In the genomic region with DNA sequence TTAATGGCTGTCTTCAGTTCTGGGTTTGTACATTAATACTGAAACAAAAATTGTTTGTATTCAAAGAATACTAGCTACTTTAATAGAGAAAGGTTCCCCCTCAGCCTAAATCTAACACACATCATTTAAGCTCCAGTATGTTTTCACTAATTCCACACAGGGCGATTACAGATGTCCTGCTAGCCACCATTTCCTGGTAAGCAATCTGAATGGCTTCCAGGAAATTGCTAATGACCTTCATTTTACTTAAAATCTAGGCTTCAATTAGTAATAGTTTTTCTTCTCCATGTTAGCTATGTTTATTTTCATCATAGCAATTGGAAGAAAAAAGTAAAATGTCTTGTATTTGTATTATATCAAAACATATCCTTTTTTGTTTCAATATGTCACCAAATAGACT, we compare ENCODE assay signal across 17 cellular contexts.
DNase-seq lines count a peak whose midpoint lies in the region; ATAC-seq, FAIRE-seq and TF ChIP-seq lines count a peak whose summit lies in the region.
"Had no signal": no experiment of that assay in that cellular context is flagged by ENCODE, and none has a peak within 500 bp of the region (broad histone marks: within the 10 kb centered on the region; RNA-seq: fewer than 3 reads in every experiment).

No MANE protein-coding gene starts in this region.

- TF ChIP-seq POLR2A in endothelial cell of umbilical vein (IDR thresholded peaks at IDR 0.05; ENCODE audit: low read depth, low read length) = no peak

- no peaks in the 10 kb centered on the region for H3K9me3 Mint-ChIP-seq in WTC11
- H3K9me3 Mint-ChIP-seq in activated CD8-positive, alpha-beta T cell treated with anti-CD3 and anti-CD28 coated beads, Interleukin-2, amount 10 ng/mL, durations not matched to agents 7 days and 5 days (ENCODE audit: insufficient read depth) = no peaks in the 10 kb centered on the region

- H3K4me1 ChIP-seq in A673 (ENCODE audit: insufficient read depth, low read length, poor library complexity, severe bottlenecking) (peaks cover 34% of the 10 kb centered on the region), Loucy (ENCODE audit: insufficient read depth, low read length, poor library complexity, severe bottlenecking) (peaks cover 4% of the 10 kb centered on the region), endothelial cell of umbilical vein (ENCODE audit: control insufficient read depth, extremely low read depth, insufficient read depth, low read length) (peaks cover 12% of the 10 kb centered on the region)
- H3K4me1 ChIP-seq: BE2C, HAP-1 had no signal

- peak; percentile 38 for DNase-seq in A673 (ENCODE audit: low spot score)
- no peak for DNase-seq in WTC11 (ENCODE audit: low spot score)
- DNase-seq in endothelial cell of umbilical vein (ENCODE audit: low read depth, low spot score) = peak; percentile 14
- no peak for DNase-seq in activated CD8-positive, alpha-beta T cell treated with anti-CD3 and anti-CD28 coated beads, Interleukin-2, amount 10 ng/mL, durations not matched to agents 7 days and 5 days
- DNase-seq in UCSD-AML1 (lab: John Stamatoyannopoulos, UW; ENCODE audit: unreplicated experiment) = no peak
- DNase-seq: ACHN; BE2C; C1 segment of cervical spinal cord; Caco-2; CD4-positive, CD25-positive, alpha-beta regulatory T cell had no signal

- H3K9me3 ChIP-seq in A673 (ENCODE audit: low read depth, low read length, poor library complexity, severe bottlenecking) = no peaks in the 10 kb centered on the region
- no peaks in the 10 kb centered on the region for H3K9me3 ChIP-seq in Loucy (ENCODE audit: insufficient read depth, low read depth, low read length)
- no peaks in the 10 kb centered on the region for H3K9me3 ChIP-seq in endothelial cell of umbilical vein (replicated peaks; ENCODE audit: control insufficient read depth, insufficient read depth, low read length)
- H3K9me3 ChIP-seq: BE2C, Caco-2, HAP-1 had no signal

- POLR2A ChIA-PET in A673 (lab: Charles Lee; ENCODE audit: low non-redundant PET) (interaction anchor here (0.6 kb wide), 1 partner anchor 1458 kb away, joined by 3 read pairs; no protein-coding TSS in a partner anchor), WTC11 (lab: Charles Lee) (no interaction called here), endothelial cell of umbilical vein (lab: Charles Lee) (no interaction called here)
- POLR2A ChIA-PET in activated CD8-positive, alpha-beta T cell treated with anti-CD3 and anti-CD28 coated beads, Interleukin-2, amount 10 ng/mL, durations not matched to agents 7 days and 5 days (lab: Charles Lee) = no interaction called here

- 0 out of 2 replicates have a peak, but pooled peaks have one; percentile 24 for ATAC-seq in WTC11
- no peak for ATAC-seq in activated CD8-positive, alpha-beta T cell treated with anti-CD3 and anti-CD28 coated beads, Interleukin-2, amount 10 ng/mL, durations not matched to agents 7 days and 5 days

- H3K9me2 ChIP-seq in Loucy (replicated peaks; ENCODE audit: low read depth, low read length) = no peaks in the 10 kb centered on the region

- H3K27ac ChIP-seq in A673 (ENCODE audit: low read depth, low read length, poor library complexity, severe bottlenecking) (no peak overlapping the region), endothelial cell of umbilical vein (ENCODE audit: insufficient read depth, low read depth, low read length) (no peak overlapping the region)
- H3K27ac ChIP-seq: HL-60 had no signal

- H3K4me2 ChIP-seq in Loucy (ENCODE audit: low read depth, low read length, poor library complexity, severe bottlenecking) = no peak overlapping the region
- peak overlapping the region; percentile 58 for H3K4me2 ChIP-seq in endothelial cell of umbilical vein (ENCODE audit: insufficient read depth, low read length)

- intact Hi-C loops in A673 (cut with micrococcal nuclease; ENCODE audit: unreplicated experiment) = no loop called here
- intact Hi-C loops in endothelial cell of umbilical vein (cut with micrococcal nuclease) = no loop called here

- H3K36me3 ChIP-seq in A673 (ENCODE audit: insufficient read depth, low read length, poor library complexity, severe bottlenecking) (no peaks in the 10 kb centered on the region), Loucy (ENCODE audit: insufficient read depth, low read length) (no peaks in the 10 kb centered on the region), endothelial cell of umbilical vein (ENCODE audit: control insufficient read depth in 2 of 2, extremely low read depth in 1 of 2, insufficient read depth in 2 of 2, low read length in 2 of 2) (no peaks in the 10 kb centered on the region)
- H3K36me3 ChIP-seq: BE2C, HAP-1 had no signal

- no peak overlapping the region for H3K4me3 ChIP-seq in A673 (ENCODE audit: low read depth, low read length, poor library complexity, severe bottlenecking)
- H3K4me3 ChIP-seq in Loucy (ENCODE audit: low read length, poor library complexity, severe bottlenecking) = no peak overlapping the region
- no peak overlapping the region for H3K4me3 ChIP-seq in endothelial cell of umbilical vein (replicated peaks in 1 of 3; ENCODE audit: insufficient read depth in 1 of 3, low read depth in 1 of 3, low read length in 3 of 3)
- H3K4me3 ChIP-seq: HAP-1 had no signal

- H3K27ac Mint-ChIP-seq in WTC11 = no peak overlapping the region
- H3K27ac Mint-ChIP-seq in activated CD8-positive, alpha-beta T cell treated with anti-CD3 and anti-CD28 coated beads, Interleukin-2, amount 10 ng/mL, durations not matched to agents 7 days and 5 days = no peak overlapping the region
- H3K27ac Mint-ChIP-seq: CD4-positive, CD25-positive, alpha-beta regulatory T cell had no signal

- no peak overlapping the region for H3K4me3 Mint-ChIP-seq in WTC11
- no peak overlapping the region for H3K4me3 Mint-ChIP-seq in activated CD8-positive, alpha-beta T cell treated with anti-CD3 and anti-CD28 coated beads, Interleukin-2, amount 10 ng/mL, durations not matched to agents 7 days and 5 days
- H3K4me3 Mint-ChIP-seq: CD4-positive, CD25-positive, alpha-beta regulatory T cell had no signal

- H3K36me3 Mint-ChIP-seq in WTC11 = no peaks in the 10 kb centered on the region
- no peaks in the 10 kb centered on the region for H3K36me3 Mint-ChIP-seq in activated CD8-positive, alpha-beta T cell treated with anti-CD3 and anti-CD28 coated beads, Interleukin-2, amount 10 ng/mL, durations not matched to agents 7 days and 5 days (ENCODE audit: low read depth)
- H3K36me3 Mint-ChIP-seq: CD4-positive, CD25-positive, alpha-beta regulatory T cell had no signal

- no peak overlapping the region for H3K9ac ChIP-seq in Loucy (ENCODE audit: low read depth, low read length, poor library complexity, severe bottlenecking)
- H3K9ac ChIP-seq in endothelial cell of umbilical vein (replicated peaks; ENCODE audit: extremely low read depth, insufficient read depth, low read length) = no peak overlapping the region

- no peaks in the 10 kb centered on the region for H3K27me3 Mint-ChIP-seq in WTC11 (ENCODE audit: low read depth)
- no peaks in the 10 kb centered on the region for H3K27me3 Mint-ChIP-seq in activated CD8-positive, alpha-beta T cell treated with anti-CD3 and anti-CD28 coated beads, Interleukin-2, amount 10 ng/mL, durations not matched to agents 7 days and 5 days (ENCODE audit: low read depth)
- H3K27me3 Mint-ChIP-seq: CD4-positive, CD25-positive, alpha-beta regulatory T cell had no signal

- H2AFZ ChIP-seq in Loucy (ENCODE audit: low read length) = 0 out of 2 replicates have a peak overlapping the region, but pooled peaks have one; percentile 11
- peak overlapping the region; percentile 64 for H2AFZ ChIP-seq in endothelial cell of umbilical vein (ENCODE audit: low read depth, low read length)

- TF ChIP-seq CTCF in A673 (conservative IDR thresholded peaks at IDR 0.05; ENCODE audit: low read depth, low read length) (no peak), Loucy (conservative IDR thresholded peaks at IDR 0.05; ENCODE audit: low read length) (no peak), WTC11 (IDR thresholded peaks at IDR 0.05) (no peak), endothelial cell of umbilical vein (IDR thresholded peaks at IDR 0.05; ENCODE audit: extremely low read depth in 1 of 2, insufficient read depth in 1 of 2, low read depth in 1 of 2, low read length in 2 of 2) (no peak)

- no peaks in the 10 kb centered on the region for H3K9me1 ChIP-seq in endothelial cell of umbilical vein (replicated peaks; ENCODE audit: control insufficient read depth, extremely low read depth, insufficient read depth, low read length)

- no peaks in the 10 kb centered on the region for H3F3A ChIP-seq in Loucy (ENCODE audit: low read depth)

- BruUV-seq in A673 (replicated peaks; lab: Mats Ljungman, UMichigan) (no TSS peak), endothelial cell of umbilical vein (replicated peaks; lab: Mats Ljungman, UMichigan) (no TSS peak)

- H4K20me1 ChIP-seq in Loucy (ENCODE audit: insufficient read depth, low read length, poor library complexity, severe bottlenecking) (no peaks in the 10 kb centered on the region), endothelial cell of umbilical vein (replicated peaks; ENCODE audit: control insufficient read depth, extremely low read depth, insufficient read depth, low read length) (no peaks in the 10 kb centered on the region)

- dilution Hi-C loops in endothelial cell of umbilical vein (cut with MboI; ENCODE audit: extremely low pct_ligation_motif_present, low sequenced_read_pairs) = no loop called here

- H3K27me3 ChIP-seq in A673 (replicated peaks; ENCODE audit: insufficient read depth, low read depth, low read length, poor library complexity) = no peaks in the 10 kb centered on the region
- H3K27me3 ChIP-seq in Loucy (ENCODE audit: insufficient read depth, low read length, poor library complexity, severe bottlenecking) = no peaks in the 10 kb centered on the region
- no peaks in the 10 kb centered on the region for H3K27me3 ChIP-seq in endothelial cell of umbilical vein (ENCODE audit: control insufficient read depth in 2 of 2, insufficient read depth in 2 of 2, low read length in 2 of 2)
- H3K27me3 ChIP-seq: BE2C had no signal

- no peaks in the 10 kb centered on the region for H3K79me2 ChIP-seq in Loucy (ENCODE audit: insufficient read depth, low read length)
- no peaks in the 10 kb centered on the region for H3K79me2 ChIP-seq in endothelial cell of umbilical vein (ENCODE audit: control insufficient read depth, insufficient read depth, low read length)

- H3K4me1 Mint-ChIP-seq in WTC11 = peaks cover 15% of the 10 kb centered on the region
- H3K4me1 Mint-ChIP-seq in activated CD8-positive, alpha-beta T cell treated with anti-CD3 and anti-CD28 coated beads, Interleukin-2, amount 10 ng/mL, durations not matched to agents 7 days and 5 days (ENCODE audit: low read depth) = no peaks in the 10 kb centered on the region
- H3K4me1 Mint-ChIP-seq: CD4-positive, CD25-positive, alpha-beta regulatory T cell had no signal

- CTCF ChIA-PET in A673 (lab: Charles Lee) (no interaction called here), WTC11 (lab: Charles Lee) (no interaction called here), endothelial cell of umbilical vein (lab: Charles Lee) (interaction anchor here (0.6 to 1.6 kb wide), 3 partner anchors 9 to 26 kb away, joined by 3 to 4 read pairs (median 3); no protein-coding TSS in a partner anchor)
- CTCF ChIA-PET in activated CD8-positive, alpha-beta T cell treated with anti-CD3 and anti-CD28 coated beads, Interleukin-2, amount 10 ng/mL, durations not matched to agents 7 days and 5 days (lab: Charles Lee) = no interaction called here

- no peak for FAIRE-seq in endothelial cell of umbilical vein (lab: Jason Lieb, UNC)
- FAIRE-seq: D721Med, GM12891, GM19239, H1 had no signal

TF ChIP-seq in endothelial cell of umbilical vein, 7 proteins besides CTCF, POLR2A, EP300 and RAD21 (continues in another document):
- TF ChIP-seq JUN (IDR thresholded peaks at IDR 0.05; ENCODE audit: borderline replicate concordance, insufficient read depth, insufficient read length, low read depth) = no peak

Comparison
In these comparisons a context has a peak if more than half of its experiments do, and no peak if none do; other contexts are left out.
1. DNase-seq: peak in A673 (single experiment) and endothelial cell of umbilical vein (single experiment); none in WTC11 (single experiment), activated CD8-positive, alpha-beta T cell treated with anti-CD3 and anti-CD28 coated beads, Interleukin-2, amount 10 ng/mL, durations not matched to agents 7 days and 5 days (single experiment) and UCSD-AML1 (single experiment).